ENCODE assay signal across 20 cellular contexts in genomic region chrX:121479406-121479805, GRCh38.
DNase-seq lines count a peak whose midpoint lies in the region; ATAC-seq and TF ChIP-seq lines count a peak whose summit lies in the region.
"Had no signal": no experiment of that assay in that cellular context is flagged by ENCODE, and none has a peak within 500 bp of the region (broad histone marks: within the 10 kb centered on the region; RNA-seq: fewer than 3 reads in every experiment).

No MANE protein-coding gene starts in this region.

- H4K5ac ChIP-seq in mesendoderm (ENCODE audit: low read length) = no peak overlapping the region

- WGBS in mesendoderm (ENCODE audit: extremely low coverage, insufficient coverage, low lambda C conversion rate) = no CpG with 5 or more reads among the region's 4 CpGs

- no peak overlapping the region for H2AK5ac ChIP-seq in mesendoderm (ENCODE audit: low read length)

- no peaks in the 10 kb centered on the region for H3K79me1 ChIP-seq in mesendoderm (ENCODE audit: low read length)

- no peak overlapping the region for H3K56ac ChIP-seq in mesendoderm (ENCODE audit: low read length)

- no peak overlapping the region for H2BK5ac ChIP-seq in mesendoderm (ENCODE audit: low read length)

- H3K9me3 ChIP-seq in RWPE2 (ENCODE audit: severe bottlenecking) = no peaks in the 10 kb centered on the region
- H3K9me3 ChIP-seq: gastrocnemius medialis, suprapubic skin had no signal

- no peak overlapping the region for H3K23ac ChIP-seq in mesendoderm (ENCODE audit: low read length)

- H3K4ac ChIP-seq in mesendoderm (ENCODE audit: low read depth, low read length) = no peak overlapping the region

- H3K9ac ChIP-seq in mesendoderm (ENCODE audit: low read length) = no peak overlapping the region

- H4K8ac ChIP-seq in mesendoderm (ENCODE audit: low read depth, low read length) = no peak overlapping the region

- TF ChIP-seq CTCF in RWPE2 (IDR thresholded peaks at IDR 0.05; ENCODE audit: poor library complexity, severe bottlenecking) = peak; percentile 18

- H3K4me1 ChIP-seq in RWPE2 (ENCODE audit: insufficient read depth, poor library complexity, severe bottlenecking) = no peaks in the 10 kb centered on the region
- no peaks in the 10 kb centered on the region for H3K4me1 ChIP-seq in mesendoderm (ENCODE audit: control insufficient read depth, low read depth, low read length)
- H3K4me1 ChIP-seq: gastrocnemius medialis, suprapubic skin had no signal

- H3K36me3 ChIP-seq in RWPE2 (ENCODE audit: low read depth) = no peaks in the 10 kb centered on the region
- H3K36me3 ChIP-seq in mesendoderm (ENCODE audit: control insufficient read depth, insufficient read depth, low read length) = no peaks in the 10 kb centered on the region
- H3K36me3 ChIP-seq: gastrocnemius medialis, suprapubic skin had no signal

- H3K4me3 ChIP-seq in RWPE2 (ENCODE audit: severe bottlenecking) (no peak overlapping the region), mesendoderm (ENCODE audit: low read length) (no peak overlapping the region)
- H3K4me3 ChIP-seq: gastrocnemius medialis, suprapubic skin had no signal

- H3K79me2 ChIP-seq in mesendoderm (ENCODE audit: control insufficient read depth, insufficient read depth, low read length) = no peaks in the 10 kb centered on the region

- H3K18ac ChIP-seq in mesendoderm (ENCODE audit: low read length) = no peak overlapping the region

- no peak overlapping the region for H3K27ac ChIP-seq in RWPE2 (ENCODE audit: poor library complexity, severe bottlenecking)
- no peak overlapping the region for H3K27ac ChIP-seq in mesendoderm (ENCODE audit: low read depth, low read length)
- H3K27ac ChIP-seq: gastrocnemius medialis, suprapubic skin had no signal

- ATAC-seq in RWPE2 (ENCODE audit: low read depth) = no peak
- ATAC-seq: CD8-positive, alpha-beta T cell; gastrocnemius medialis had no signal

- H2BK120ac ChIP-seq in mesendoderm (ENCODE audit: low read depth, low read length) = no peak overlapping the region

- H2BK15ac ChIP-seq in mesendoderm (replicated peaks; ENCODE audit: low read depth) = no peak overlapping the region

- H3K27me3 ChIP-seq in RWPE2 (ENCODE audit: insufficient read depth, poor library complexity, severe bottlenecking) = no peaks in the 10 kb centered on the region
- no peaks in the 10 kb centered on the region for H3K27me3 ChIP-seq in mesendoderm (ENCODE audit: insufficient read depth, low read length, poor library complexity)
- H3K27me3 ChIP-seq: gastrocnemius medialis, suprapubic skin had no signal

- peak; percentile 4 for DNase-seq in NCI-H146 (lab: John Stamatoyannopoulos, UW)
- DNase-seq in NCI-H146 treated with DMSO at 0.1 percent for 48 hours (lab: John Stamatoyannopoulos, UW; ENCODE audit: unreplicated experiment) = no peak
- peak; percentile 27 for DNase-seq in HT-29 (ENCODE audit: low spot score)
- DNase-seq in RWPE2 (ENCODE audit: low spot score) = no peak
- peak; percentile 49 for DNase-seq in mesendoderm
- DNase-seq in cerebellar nuclear complex (lab: John Stamatoyannopoulos, UW) = no peak
- DNase-seq in NCI-H226 = no peak
- DNase-seq in central memory CD4-positive, alpha-beta T cell = no peak
- DNase-seq: activated CD4-positive, alpha-beta T cell treated with anti-CD3 and anti-CD28 coated beads, Interleukin-2, amount 50 U/mL, for 1 hour; activated naive CD8-positive, alpha-beta T cell treated with anti-CD3 and anti-CD28 coated beads, Interleukin-2, amount 10 ng/mL, durations not matched to agents 7 days and 5 days; activated T-cell treated with anti-CD3 and anti-CD28 coated beads, Interleukin-2, amount 50 U/mL, for 1 hour; caudate nucleus; CD8-positive, alpha-beta T cell; gastrocnemius medialis; mammary epithelial cell; NCI-H510A treated with DMSO at 0.1 percent for 48 hours; nephron progenitor cell; Right ventricle myocardium superior; T1000 had no signal

- H3K4me2 ChIP-seq in mesendoderm (ENCODE audit: low read length) = no peak overlapping the region

Comparison
In these comparisons a context has a peak if more than half of its experiments do, and no peak if none do; other contexts are left out.
1. DNase-seq: peak in NCI-H146 (single experiment), HT-29 (single experiment) and mesendoderm (single experiment); none in NCI-H146 treated with DMSO at 0.1 percent for 48 hours (single experiment), RWPE2 (single experiment), cerebellar nuclear complex (0 of 2), NCI-H226 (single experiment) and central memory CD4-positive, alpha-beta T cell (single experiment).